ENCODE assay signal across 1 cellular context in the genomic region with DNA sequence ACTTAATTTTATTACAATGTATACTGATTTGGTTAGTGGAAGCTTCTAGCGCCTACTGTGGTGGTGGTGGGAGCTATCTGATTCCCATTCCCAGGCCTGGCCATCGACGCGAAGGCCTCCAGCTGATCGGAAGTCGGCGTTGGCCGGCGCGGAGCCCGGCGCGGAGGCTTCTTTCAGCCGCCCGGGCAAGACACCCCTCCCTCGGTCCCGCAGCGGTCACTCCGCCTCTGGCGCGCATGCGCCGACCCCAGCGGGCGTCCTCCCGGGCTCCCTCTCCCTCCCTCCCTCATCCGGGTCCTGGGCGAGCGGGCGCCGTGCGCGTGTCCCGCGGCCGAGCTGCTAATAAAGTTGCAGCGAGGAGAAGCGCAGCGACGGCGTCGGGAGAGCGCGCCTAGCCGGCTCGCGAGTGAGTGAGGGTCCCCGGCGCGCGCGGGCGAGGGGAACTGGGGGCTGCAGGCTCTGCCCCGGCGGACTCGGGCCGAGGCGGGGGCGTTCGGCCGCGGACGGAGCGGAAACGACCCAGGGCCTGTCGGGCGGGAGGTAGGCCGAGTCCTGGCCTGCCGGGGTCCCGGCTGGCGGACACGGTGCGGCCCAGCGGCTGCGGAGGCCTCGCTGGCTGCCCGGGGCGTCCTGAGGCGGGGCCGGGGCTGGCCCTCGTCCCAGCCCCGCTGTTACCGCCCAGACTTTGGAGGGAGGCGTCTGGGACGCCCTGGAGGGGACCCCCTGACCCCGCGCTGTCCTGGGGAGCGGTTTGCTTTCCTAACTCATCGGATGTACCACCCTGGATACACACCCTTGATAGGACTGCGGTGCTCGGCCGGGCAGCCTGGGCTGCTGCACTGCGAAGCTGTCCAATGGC.
TF ChIP-seq lines count a peak whose summit lies in the region.

Gene SMAD5, plus strand, starts transcription at position 289 of the 859 bp plus-strand sequence. CDS start 20,916 bp downstream, outside the sequence.

TF ChIP-seq in HepG2, 621 proteins besides CTCF, POLR2A, EP300 and RAD21 (continued from another document and continues in another):
- TF ChIP-seq ZNF597 (CRISPR knock-in tag; IDR thresholded peaks at IDR 0.05) (no peak), NFIC (IDR thresholded peaks at IDR 0.05; ENCODE audit: low read length) (no peak), GABPA (IDR thresholded peaks at IDR 0.05; ENCODE audit: low read depth, low read length) (no peak), GABPA (CRISPR knock-in tag; IDR thresholded peaks at IDR 0.05; ENCODE audit: low read depth) (peak; percentile 53; the same call in 1 of the 2 replicates), TOPORS (CRISPR knock-in tag; IDR thresholded peaks at IDR 0.05) (no peak), ATF1 (CRISPR knock-in tag; IDR thresholded peaks at IDR 0.05) (no peak), ERF (CRISPR knock-in tag; IDR thresholded peaks at IDR 0.05) (peak; percentile 94), MAFG (CRISPR knock-in tag; IDR thresholded peaks at IDR 0.05) (no peak), ZNF839 (CRISPR knock-in tag; IDR thresholded peaks at IDR 0.05; ENCODE audit: borderline replicate concordance) (no peak), HMGXB4 (CRISPR knock-in tag; IDR thresholded peaks at IDR 0.05; ENCODE audit: borderline replicate concordance in 1 of 2, low read depth in 1 of 2) (peak; percentile 88 to 96), PPARG (CRISPR knock-in tag; conservative IDR thresholded peaks at IDR 0.05) (peak; percentile 54; the same call in 1 of the 2 replicates), KAT7 (CRISPR knock-in tag; IDR thresholded peaks at IDR 0.05; ENCODE audit: borderline replicate concordance) (peak; percentile 98), TEF (CRISPR knock-in tag; IDR thresholded peaks at IDR 0.05) (no peak), ZBTB20 (CRISPR knock-in tag; IDR thresholded peaks at IDR 0.05; ENCODE audit: borderline replicate concordance, low read depth) (peak; percentile 57; the same call in 1 of the 2 replicates), PATZ1 (CRISPR knock-in tag; IDR thresholded peaks at IDR 0.05) (peak; percentile 76; the same call in 1 of the 2 replicates), TP53 (CRISPR knock-in tag; conservative IDR thresholded peaks at IDR 0.05) (no peak), ZNF773 (CRISPR knock-in tag; IDR thresholded peaks at IDR 0.05; ENCODE audit: borderline replicate concordance) (no peak), ZNF850 (CRISPR knock-in tag; conservative IDR thresholded peaks at IDR 0.05) (0 out of 2 replicates have a peak, but pooled peaks have one; percentile 71), KDM2A (CRISPR knock-in tag; IDR thresholded peaks at IDR 0.05; ENCODE audit: borderline replicate concordance, low read depth) (peak; percentile 99), MAX (IDR thresholded peaks at IDR 0.05) (peak; percentile 97), ZZZ3 (CRISPR knock-in tag; IDR thresholded peaks at IDR 0.05; ENCODE audit: borderline replicate concordance) (peak; percentile 98; the same call in 1 of the 2 replicates), REL (CRISPR knock-in tag; conservative IDR thresholded peaks at IDR 0.05) (peak; percentile 96), IRF2 (CRISPR knock-in tag; IDR thresholded peaks at IDR 0.05) (peak; percentile 70; the same call in 1 of the 2 replicates), KLF6 (CRISPR knock-in tag; IDR thresholded peaks at IDR 0.05) (peak; percentile 70), ZNF430 (CRISPR knock-in tag; IDR thresholded peaks at IDR 0.05) (peak; percentile 94), TBL1XR1 (IDR thresholded peaks at IDR 0.05; ENCODE audit: borderline replicate concordance, low read length, partially characterized antibody) (peak; percentile 6), NR2C2 (CRISPR knock-in tag; IDR thresholded peaks at IDR 0.05; ENCODE audit: borderline replicate concordance) (peak; percentile 68), ZBTB21 (CRISPR knock-in tag; IDR thresholded peaks at IDR 0.05) (no peak)
- TF ChIP-seq, protein P1, sequence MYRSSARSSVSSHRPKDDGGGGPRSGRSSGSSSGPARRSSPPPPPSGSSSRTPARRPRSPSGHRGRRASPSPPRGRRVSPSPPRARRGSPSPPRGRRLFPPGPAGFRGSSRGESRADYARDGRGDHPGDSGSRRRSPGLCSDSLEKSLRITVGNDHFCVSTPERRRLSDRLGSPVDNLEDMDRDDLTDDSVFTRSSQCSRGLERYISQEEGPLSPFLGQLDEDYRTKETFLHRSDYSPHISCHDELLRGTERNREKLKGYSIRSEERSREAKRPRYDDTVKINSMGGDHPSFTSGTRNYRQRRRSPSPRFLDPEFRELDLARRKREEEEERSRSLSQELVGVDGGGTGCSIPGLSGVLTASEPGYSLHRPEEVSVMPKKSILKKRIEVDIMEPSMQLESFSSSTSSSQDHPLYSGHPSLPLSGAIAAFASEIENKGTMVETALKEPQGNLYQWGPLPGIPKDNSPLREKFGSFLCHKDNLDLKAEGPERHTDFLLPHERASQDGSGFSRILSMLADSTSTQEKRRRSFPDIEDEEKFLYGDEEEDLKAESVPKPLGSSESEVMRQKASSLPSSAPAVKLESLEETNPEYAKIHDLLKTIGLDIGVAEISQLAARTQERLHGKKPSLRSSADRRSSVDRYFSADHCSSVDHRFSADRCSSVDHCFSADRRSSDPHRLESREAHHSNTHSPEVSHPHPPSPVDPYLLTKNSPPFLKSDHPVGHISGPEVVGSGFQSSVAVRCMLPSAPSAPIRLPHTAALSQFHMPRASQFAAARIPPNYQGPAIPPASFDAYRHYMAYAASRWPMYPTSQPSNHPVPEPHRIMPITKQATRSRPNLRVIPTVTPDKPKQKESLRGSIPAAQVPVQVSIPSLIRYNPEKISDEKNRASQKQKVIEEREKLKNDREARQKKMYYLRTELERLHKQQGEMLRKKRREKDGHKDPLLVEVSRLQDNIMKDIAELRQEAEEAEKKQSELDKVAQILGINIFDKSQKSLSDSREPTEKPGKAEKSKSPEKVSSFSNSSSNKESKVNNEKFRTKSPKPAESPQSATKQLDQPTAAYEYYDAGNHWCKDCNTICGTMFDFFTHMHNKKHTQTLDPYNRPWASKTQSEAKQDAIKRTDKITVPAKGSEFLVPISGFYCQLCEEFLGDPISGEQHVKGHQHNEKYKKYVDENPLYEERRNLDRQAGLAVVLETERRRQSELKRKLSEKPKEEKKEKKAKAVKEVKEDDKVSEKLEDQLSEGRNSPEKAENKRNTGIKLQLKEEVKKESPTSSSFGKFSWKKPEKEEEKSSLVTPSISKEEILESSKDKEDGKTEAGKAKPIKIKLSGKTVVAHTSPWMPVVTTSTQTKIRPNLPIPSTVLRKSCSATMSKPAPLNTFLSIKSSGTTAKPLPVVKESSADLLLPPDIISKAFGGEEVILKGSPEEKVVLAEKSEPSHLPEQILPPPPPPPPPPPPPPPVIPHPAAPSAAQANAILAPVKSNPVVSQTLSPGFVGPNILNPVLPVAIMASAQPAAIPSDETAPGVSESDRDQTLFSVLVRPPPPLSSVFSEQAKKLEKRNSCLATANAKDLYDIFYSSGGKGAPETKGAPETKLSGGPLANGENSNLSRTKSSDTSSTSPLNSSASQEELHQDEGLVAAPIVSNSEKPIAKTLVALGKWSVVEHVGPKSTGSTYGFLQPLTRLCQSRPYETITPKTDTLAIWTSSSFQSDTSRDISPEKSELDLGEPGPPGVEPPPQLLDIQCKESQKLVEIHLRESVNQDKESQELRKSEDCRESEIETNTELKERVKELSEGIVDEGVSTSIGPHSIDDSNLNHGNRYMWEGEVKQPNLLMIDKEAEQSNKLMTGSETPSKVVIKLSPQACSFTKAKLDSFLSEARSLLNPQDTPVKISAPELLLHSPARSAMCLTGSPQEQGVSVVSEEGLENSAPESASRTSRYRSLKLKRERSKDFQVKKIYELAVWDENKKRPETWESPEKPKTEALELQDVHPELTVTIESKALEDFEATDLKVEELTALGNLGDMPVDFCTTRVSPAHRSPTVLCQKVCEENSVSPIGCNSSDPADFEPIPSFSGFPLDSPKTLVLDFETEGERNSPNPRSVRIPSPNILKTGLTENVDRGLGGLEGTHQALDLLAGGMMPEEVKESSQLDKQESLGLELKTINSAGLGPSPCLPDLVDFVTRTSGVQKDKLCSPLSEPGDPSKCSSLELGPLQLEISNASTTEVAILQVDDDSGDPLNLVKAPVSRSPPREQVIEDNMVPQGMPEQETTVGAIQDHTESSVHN (CRISPR knock-in tag; IDR thresholded peaks at IDR 0.05) = 0 out of 2 replicates have a peak, but pooled peaks have one; percentile 76
- TF ChIP-seq, protein P2, sequence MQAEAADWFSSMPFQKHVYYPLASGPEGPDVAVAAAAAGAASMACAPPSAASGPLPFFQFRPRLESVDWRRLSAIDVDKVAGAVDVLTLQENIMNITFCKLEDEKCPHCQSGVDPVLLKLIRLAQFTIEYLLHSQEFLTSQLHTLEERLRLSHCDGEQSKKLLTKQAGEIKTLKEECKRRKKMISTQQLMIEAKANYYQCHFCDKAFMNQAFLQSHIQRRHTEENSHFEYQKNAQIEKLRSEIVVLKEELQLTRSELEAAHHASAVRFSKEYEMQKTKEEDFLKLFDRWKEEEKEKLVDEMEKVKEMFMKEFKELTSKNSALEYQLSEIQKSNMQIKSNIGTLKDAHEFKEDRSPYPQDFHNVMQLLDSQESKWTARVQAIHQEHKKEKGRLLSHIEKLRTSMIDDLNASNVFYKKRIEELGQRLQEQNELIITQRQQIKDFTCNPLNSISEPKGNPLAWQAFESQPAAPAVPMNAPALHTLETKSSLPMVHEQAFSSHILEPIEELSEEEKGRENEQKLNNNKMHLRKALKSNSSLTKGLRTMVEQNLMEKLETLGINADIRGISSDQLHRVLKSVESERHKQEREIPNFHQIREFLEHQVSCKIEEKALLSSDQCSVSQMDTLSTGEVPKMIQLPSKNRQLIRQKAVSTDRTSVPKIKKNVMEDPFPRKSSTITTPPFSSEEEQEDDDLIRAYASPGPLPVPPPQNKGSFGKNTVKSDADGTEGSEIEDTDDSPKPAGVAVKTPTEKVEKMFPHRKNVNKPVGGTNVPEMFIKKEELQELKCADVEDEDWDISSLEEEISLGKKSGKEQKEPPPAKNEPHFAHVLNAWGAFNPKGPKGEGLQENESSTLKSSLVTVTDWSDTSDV (CRISPR knock-in tag; IDR thresholded peaks at IDR 0.05) = peak; percentile 76; the same call in 1 of the 2 replicates
- TF ChIP-seq, protein P3, sequence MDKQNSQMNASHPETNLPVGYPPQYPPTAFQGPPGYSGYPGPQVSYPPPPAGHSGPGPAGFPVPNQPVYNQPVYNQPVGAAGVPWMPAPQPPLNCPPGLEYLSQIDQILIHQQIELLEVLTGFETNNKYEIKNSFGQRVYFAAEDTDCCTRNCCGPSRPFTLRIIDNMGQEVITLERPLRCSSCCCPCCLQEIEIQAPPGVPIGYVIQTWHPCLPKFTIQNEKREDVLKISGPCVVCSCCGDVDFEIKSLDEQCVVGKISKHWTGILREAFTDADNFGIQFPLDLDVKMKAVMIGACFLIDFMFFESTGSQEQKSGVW (CRISPR knock-in tag; IDR thresholded peaks at IDR 0.05; ENCODE audit: borderline replicate concordance) = no peak
- TF ChIP-seq, protein P4, sequence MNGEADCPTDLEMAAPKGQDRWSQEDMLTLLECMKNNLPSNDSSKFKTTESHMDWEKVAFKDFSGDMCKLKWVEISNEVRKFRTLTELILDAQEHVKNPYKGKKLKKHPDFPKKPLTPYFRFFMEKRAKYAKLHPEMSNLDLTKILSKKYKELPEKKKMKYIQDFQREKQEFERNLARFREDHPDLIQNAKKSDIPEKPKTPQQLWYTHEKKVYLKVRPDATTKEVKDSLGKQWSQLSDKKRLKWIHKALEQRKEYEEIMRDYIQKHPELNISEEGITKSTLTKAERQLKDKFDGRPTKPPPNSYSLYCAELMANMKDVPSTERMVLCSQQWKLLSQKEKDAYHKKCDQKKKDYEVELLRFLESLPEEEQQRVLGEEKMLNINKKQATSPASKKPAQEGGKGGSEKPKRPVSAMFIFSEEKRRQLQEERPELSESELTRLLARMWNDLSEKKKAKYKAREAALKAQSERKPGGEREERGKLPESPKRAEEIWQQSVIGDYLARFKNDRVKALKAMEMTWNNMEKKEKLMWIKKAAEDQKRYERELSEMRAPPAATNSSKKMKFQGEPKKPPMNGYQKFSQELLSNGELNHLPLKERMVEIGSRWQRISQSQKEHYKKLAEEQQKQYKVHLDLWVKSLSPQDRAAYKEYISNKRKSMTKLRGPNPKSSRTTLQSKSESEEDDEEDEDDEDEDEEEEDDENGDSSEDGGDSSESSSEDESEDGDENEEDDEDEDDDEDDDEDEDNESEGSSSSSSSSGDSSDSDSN (CRISPR knock-in tag; IDR thresholded peaks at IDR 0.05) = peak; percentile 96
